ENCODE assay signal across 8 cellular contexts in the genomic region with DNA sequence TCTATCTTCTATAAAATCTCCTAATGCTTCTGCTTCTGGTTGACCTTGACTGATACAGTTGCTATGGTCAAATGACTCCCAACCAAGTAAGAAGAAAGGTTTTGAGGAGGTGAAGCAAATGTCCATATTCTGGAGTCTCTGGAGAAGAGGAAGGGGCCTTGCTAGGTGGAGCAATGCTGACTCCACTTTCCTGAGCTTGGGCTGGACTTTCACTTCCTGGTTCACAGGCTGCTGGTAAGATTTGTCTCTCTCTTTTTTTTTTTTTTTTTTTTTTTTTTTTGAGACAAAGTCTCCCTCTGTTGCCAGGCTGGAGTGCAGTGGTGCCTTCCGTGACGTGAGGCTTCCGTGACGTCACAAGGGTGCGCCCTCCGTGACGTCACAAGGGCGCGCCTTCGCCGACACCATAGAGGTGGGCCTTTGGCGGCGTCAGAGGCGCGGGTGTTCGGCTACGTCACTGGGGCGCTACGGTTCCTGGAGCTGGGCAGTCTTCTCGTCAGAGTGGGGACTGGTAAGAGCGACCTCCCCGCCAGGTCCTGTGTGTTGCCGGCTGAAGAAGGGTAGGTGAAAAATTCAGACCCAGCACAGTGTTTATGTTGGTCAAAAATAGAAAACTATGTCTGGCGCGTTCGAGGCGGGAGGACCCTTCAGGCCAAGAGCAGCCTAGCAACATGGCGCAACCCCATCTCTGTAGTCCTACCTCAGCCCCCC.
DNase-seq lines count a peak whose midpoint lies in the region; ATAC-seq and FAIRE-seq lines count a peak whose summit lies in the region.

No MANE protein-coding gene starts in this region.

- peak; percentile 97 for FAIRE-seq in islet of Langerhans (lab: Jason Lieb, UNC)

- ATAC-seq in GM18909 (IDR thresholded peaks at IDR 0.05; ENCODE audit: poor library complexity, unreplicated experiment): peak; percentile 98
- ATAC-seq in HG03135 (IDR thresholded peaks at IDR 0.05; ENCODE audit: unreplicated experiment): peak; percentile 99

- peak; percentile 86 for DNase-seq in AG08396 (ENCODE audit: low spot score)
- peak; percentile 43 for DNase-seq in NCI-H345 treated with DMSO at 0.1 percent for 48 hours (lab: John Stamatoyannopoulos, UW; ENCODE audit: unreplicated experiment)
- peak; percentile 91 for DNase-seq in activated CD4-positive, alpha-beta T cell treated with anti-CD3 and anti-CD28 coated beads for 24 hours (ENCODE audit: low read depth in 2 of 2)
- peak; percentile 78 for DNase-seq in cerebellum (ENCODE audit: low spot score)
- peak; percentile 87 for DNase-seq in smooth muscle cell of the brain vasculature (ENCODE audit: low read depth, low spot score)

Comparison
In these comparisons a context has a peak if more than half of its experiments do, and no peak if none do; other contexts are left out.
1. Peak in every context shown above with its lines: DNase-seq and ATAC-seq.